Comparison of ENCODE assay signal across 23 cellular contexts in genomic region chr15:91422704-91423254, GRCh38.
DNase-seq lines count a peak whose midpoint lies in the region; ATAC-seq and TF ChIP-seq lines count a peak whose summit lies in the region.
"Had no signal": no experiment of that assay in that cellular context is flagged by ENCODE, and none has a peak within 500 bp of the region (broad histone marks: within the 10 kb centered on the region; RNA-seq: fewer than 3 reads in every experiment).

No MANE protein-coding gene starts in this region.

- DNase-seq in activated naive CD4-positive, alpha-beta T cell treated with anti-CD3 and anti-CD28 coated beads for 36 hours = peak; percentile 46
- DNase-seq in activated naive CD4-positive, alpha-beta T cell treated with Interleukin-2 at 50 U/mL for 16 hours = no peak
- peak; percentile 24 for DNase-seq in Jurkat, Clone E6-1 (ENCODE audit: low read depth, low spot score)
- DNase-seq in activated T-helper 1 cell treated with anti-CD3 and anti-CD28 coated beads, Interleukin-12 subunit alpha, Interleukin-12 subunit beta, Interleukin-2, Interleukin-4 antibody, amounts not matched to agents 30 ng/mL and 10 ng/mL and 1 ng/mL, durations not matched to agents 14 hours and 24 hours and 36 hours (ENCODE audit: low spot score) = peak; percentile 15
- peak in 2 of 10 donors; percentile 4 to 23 for DNase-seq in naive thymus-derived CD8-positive, alpha-beta T cell
- no peak for DNase-seq in heart right ventricle
- no peak for DNase-seq in NCI-H2029 treated with DMSO at 0.1 percent for 48 hours (lab: John Stamatoyannopoulos, UW)
- no peak for DNase-seq in NCI-H1092 treated with DMSO at 0.1 percent for 48 hours (lab: John Stamatoyannopoulos, UW)
- DNase-seq: activated CD4-positive, CD25-positive, alpha-beta regulatory T cell; effector CD8-positive, alpha-beta T cell; kidney glomerular epithelial cell; NCI-H1694; NCI-H526 treated with DMSO at 0.1 percent for 48 hours; RPMI8226; stimulated activated naive B cell treated with anti-CD40 and anti-IgM and Interleukin-4, amounts not matched to agents 10 μg/mL and 1 μg/mL and 100 μg/mL, for 72 hours; T1000 had no signal

- no peaks in the 10 kb centered on the region for H3K36me3 Mint-ChIP-seq in activated naive CD4-positive, alpha-beta T cell treated with anti-CD3 and anti-CD28 coated beads for 36 hours (ENCODE audit: low read depth)
- H3K36me3 Mint-ChIP-seq in activated T-helper 1 cell treated with anti-CD3 and anti-CD28 coated beads, Interleukin-12 subunit alpha, Interleukin-12 subunit beta, Interleukin-2, Interleukin-4 antibody, amounts not matched to agents 30 ng/mL and 10 ng/mL and 1 ng/mL, durations not matched to agents 14 hours and 24 hours and 36 hours (ENCODE audit: low read depth) = no peaks in the 10 kb centered on the region
- peaks cover 0 to 10% (median 0%) of the 10 kb centered on the region in 3 donors for H3K36me3 Mint-ChIP-seq in naive thymus-derived CD8-positive, alpha-beta T cell
- H3K36me3 Mint-ChIP-seq: IgD-negative memory B cell had no signal

- no peak for TF ChIP-seq CTCF in heart right ventricle (IDR thresholded peaks at IDR 0.05)

- CTCF ChIA-PET in activated naive CD4-positive, alpha-beta T cell treated with anti-CD3 and anti-CD28 coated beads for 36 hours (lab: Charles Lee) = interaction anchor here (0.6 to 1.2 kb wide), 4 partner anchors 19 to 1099 kb away, joined by 3 to 6 read pairs (median 4); no protein-coding TSS in a partner anchor

- H3K27ac Mint-ChIP-seq in activated naive CD4-positive, alpha-beta T cell treated with anti-CD3 and anti-CD28 coated beads for 36 hours = no peak overlapping the region
- H3K27ac Mint-ChIP-seq in activated T-helper 1 cell treated with anti-CD3 and anti-CD28 coated beads, Interleukin-12 subunit alpha, Interleukin-12 subunit beta, Interleukin-2, Interleukin-4 antibody, amounts not matched to agents 30 ng/mL and 10 ng/mL and 1 ng/mL, durations not matched to agents 14 hours and 24 hours and 36 hours = no peak overlapping the region
- peak overlapping the region in 6 of 10 donors; percentile 3 to 82 (median 47) for H3K27ac Mint-ChIP-seq in naive thymus-derived CD8-positive, alpha-beta T cell
- H3K27ac Mint-ChIP-seq: stimulated activated naive B cell treated with anti-CD40 and anti-IgM and Interleukin-4, amounts not matched to agents 10 μg/mL and 1 μg/mL and 100 μg/mL, for 72 hours had no signal

- peaks cover 0 to 10% (median 0%) of the 10 kb centered on the region in 11 donors for H3K9me3 ChIP-seq in heart right ventricle
- H3K9me3 ChIP-seq: thoracic aorta had no signal

- H3K36me3 ChIP-seq in heart right ventricle = no peaks in the 10 kb centered on the region
- H3K36me3 ChIP-seq: thoracic aorta had no signal

- POLR2A ChIA-PET in naive thymus-derived CD8-positive, alpha-beta T cell (lab: Charles Lee) = no interaction called here

- H3K4me3 Mint-ChIP-seq in activated naive CD4-positive, alpha-beta T cell treated with anti-CD3 and anti-CD28 coated beads for 36 hours = no peak overlapping the region
- no peak overlapping the region for H3K4me3 Mint-ChIP-seq in activated T-helper 1 cell treated with anti-CD3 and anti-CD28 coated beads, Interleukin-12 subunit alpha, Interleukin-12 subunit beta, Interleukin-2, Interleukin-4 antibody, amounts not matched to agents 30 ng/mL and 10 ng/mL and 1 ng/mL, durations not matched to agents 14 hours and 24 hours and 36 hours
- peak overlapping the region in 8 of 10 donors; percentile 8 to 66 (median 34) for H3K4me3 Mint-ChIP-seq in naive thymus-derived CD8-positive, alpha-beta T cell
- H3K4me3 Mint-ChIP-seq: IgD-negative memory B cell; stimulated activated naive B cell treated with anti-CD40 and anti-IgM and Interleukin-4, amounts not matched to agents 10 μg/mL and 1 μg/mL and 100 μg/mL, for 72 hours had no signal

- ATAC-seq in naive thymus-derived CD8-positive, alpha-beta T cell = peak; percentile 39 to 46
- ATAC-seq in heart right ventricle = no peak
- ATAC-seq: esophagus mucosa; HCT116; stimulated activated naive B cell treated with anti-CD40 and anti-IgM and Interleukin-4, amounts not matched to agents 10 μg/mL and 1 μg/mL and 100 μg/mL, for 72 hours had no signal

- intact Hi-C loops in activated naive CD4-positive, alpha-beta T cell treated with anti-CD3 and anti-CD28 coated beads for 36 hours (cut with micrococcal nuclease) = no loop called here
- intact Hi-C loops in activated T-helper 1 cell treated with anti-CD3 and anti-CD28 coated beads, Interleukin-12 subunit alpha, Interleukin-12 subunit beta, Interleukin-2, Interleukin-4 antibody, amounts not matched to agents 30 ng/mL and 10 ng/mL and 1 ng/mL, durations not matched to agents 14 hours and 24 hours and 36 hours (cut with micrococcal nuclease) = loop anchor here (10.0 kb wide), 1 partner anchor 118 kb away; no protein-coding TSS in a partner anchor
- intact Hi-C loops in heart right ventricle (cut with DNase I) = loop anchor here in 1 of 10 donors (10.0 kb wide), 1 partner anchor 62 kb away; no protein-coding TSS in a partner anchor

- H3K27ac ChIP-seq in heart right ventricle = peak overlapping the region in 1 of 10 donors; percentile 57
- H3K27ac ChIP-seq: C4-2B, SK-N-MC, thoracic aorta had no signal

- peaks cover 0 to 2% (median 0%) of the 10 kb centered on the region in 7 donors for H3K27me3 ChIP-seq in heart right ventricle

- no peaks in the 10 kb centered on the region for H3K27me3 Mint-ChIP-seq in activated naive CD4-positive, alpha-beta T cell treated with anti-CD3 and anti-CD28 coated beads for 36 hours (ENCODE audit: low read depth)
- peaks cover 9% of the 10 kb centered on the region for H3K27me3 Mint-ChIP-seq in activated T-helper 1 cell treated with anti-CD3 and anti-CD28 coated beads, Interleukin-12 subunit alpha, Interleukin-12 subunit beta, Interleukin-2, Interleukin-4 antibody, amounts not matched to agents 30 ng/mL and 10 ng/mL and 1 ng/mL, durations not matched to agents 14 hours and 24 hours and 36 hours (ENCODE audit: insufficient read depth)
- peaks cover 0 to 9% (median 3%) of the 10 kb centered on the region in 5 donors for H3K27me3 Mint-ChIP-seq in naive thymus-derived CD8-positive, alpha-beta T cell

- no peak overlapping the region for H3K4me3 ChIP-seq in Jurkat, Clone E6-1 (ENCODE audit: low read length)
- no peak overlapping the region for H3K4me3 ChIP-seq in heart right ventricle
- H3K4me3 ChIP-seq: SK-N-MC, smooth muscle cell, thoracic aorta had no signal

- H3K4me1 ChIP-seq in heart right ventricle = peaks cover 0 to 4% (median 0%) of the 10 kb centered on the region in 9 donors

- peaks cover 2% of the 10 kb centered on the region for H3K9me3 Mint-ChIP-seq in activated naive CD4-positive, alpha-beta T cell treated with anti-CD3 and anti-CD28 coated beads for 36 hours
- H3K9me3 Mint-ChIP-seq in activated T-helper 1 cell treated with anti-CD3 and anti-CD28 coated beads, Interleukin-12 subunit alpha, Interleukin-12 subunit beta, Interleukin-2, Interleukin-4 antibody, amounts not matched to agents 30 ng/mL and 10 ng/mL and 1 ng/mL, durations not matched to agents 14 hours and 24 hours and 36 hours = peaks cover 10% of the 10 kb centered on the region
- H3K9me3 Mint-ChIP-seq in naive thymus-derived CD8-positive, alpha-beta T cell = peaks cover 0 to 10% (median 0%) of the 10 kb centered on the region in 9 donors

- WGBS in heart right ventricle, 2 donors = 21 to 24% methylated on average over 2 of the region's 2 CpGs

- H3K4me1 Mint-ChIP-seq in activated naive CD4-positive, alpha-beta T cell treated with anti-CD3 and anti-CD28 coated beads for 36 hours (ENCODE audit: low read depth) = peaks cover 35% of the 10 kb centered on the region
- peaks cover 37% of the 10 kb centered on the region for H3K4me1 Mint-ChIP-seq in activated T-helper 1 cell treated with anti-CD3 and anti-CD28 coated beads, Interleukin-12 subunit alpha, Interleukin-12 subunit beta, Interleukin-2, Interleukin-4 antibody, amounts not matched to agents 30 ng/mL and 10 ng/mL and 1 ng/mL, durations not matched to agents 14 hours and 24 hours and 36 hours (ENCODE audit: low read depth)
- peaks cover 6 to 38% (median 24%) of the 10 kb centered on the region in 4 donors for H3K4me1 Mint-ChIP-seq in naive thymus-derived CD8-positive, alpha-beta T cell
- H3K4me1 Mint-ChIP-seq: stimulated activated naive B cell treated with anti-CD40 and anti-IgM and Interleukin-4, amounts not matched to agents 10 μg/mL and 1 μg/mL and 100 μg/mL, for 72 hours had no signal

Comparison
In these comparisons a context has a peak if more than half of its experiments do, and no peak if none do; other contexts are left out.
1. DNase-seq: peak in activated naive CD4-positive, alpha-beta T cell treated with anti-CD3 and anti-CD28 coated beads for 36 hours (single experiment), Jurkat, Clone E6-1 (single experiment) and activated T-helper 1 cell treated with anti-CD3 and anti-CD28 coated beads, Interleukin-12 subunit alpha, Interleukin-12 subunit beta, Interleukin-2, Interleukin-4 antibody, amounts not matched to agents 30 ng/mL and 10 ng/mL and 1 ng/mL, durations not matched to agents 14 hours and 24 hours and 36 hours (single experiment); none in activated naive CD4-positive, alpha-beta T cell treated with Interleukin-2 at 50 U/mL for 16 hours (single experiment), heart right ventricle (0 of 2), NCI-H2029 treated with DMSO at 0.1 percent for 48 hours (single experiment) and NCI-H1092 treated with DMSO at 0.1 percent for 48 hours (single experiment).
2. H3K27ac Mint-ChIP-seq: peak in naive thymus-derived CD8-positive, alpha-beta T cell (6 of 10); none in activated naive CD4-positive, alpha-beta T cell treated with anti-CD3 and anti-CD28 coated beads for 36 hours (single experiment) and activated T-helper 1 cell treated with anti-CD3 and anti-CD28 coated beads, Interleukin-12 subunit alpha, Interleukin-12 subunit beta, Interleukin-2, Interleukin-4 antibody, amounts not matched to agents 30 ng/mL and 10 ng/mL and 1 ng/mL, durations not matched to agents 14 hours and 24 hours and 36 hours (single experiment).
3. H3K4me3 Mint-ChIP-seq: peak in naive thymus-derived CD8-positive, alpha-beta T cell (8 of 10); none in activated naive CD4-positive, alpha-beta T cell treated with anti-CD3 and anti-CD28 coated beads for 36 hours (single experiment) and activated T-helper 1 cell treated with anti-CD3 and anti-CD28 coated beads, Interleukin-12 subunit alpha, Interleukin-12 subunit beta, Interleukin-2, Interleukin-4 antibody, amounts not matched to agents 30 ng/mL and 10 ng/mL and 1 ng/mL, durations not matched to agents 14 hours and 24 hours and 36 hours (single experiment).
4. ATAC-seq: peak in naive thymus-derived CD8-positive, alpha-beta T cell (2 of 2); none in heart right ventricle (0 of 8).